ENCODE assay signal across 1 cellular context in genomic region chr13:99922631-99923404, GRCh38.
TF ChIP-seq lines count a peak whose summit lies in the region.

No MANE protein-coding gene starts in this region.

TF ChIP-seq in HEK293, 187 proteins besides CTCF, POLR2A, EP300 and RAD21 (continued from another document):
- no peak for TF ChIP-seq ZBTB6 (tag by site-specific recombination; IDR thresholded peaks at IDR 0.05)
TF ChIP-seq in HEK293: peak in this region for 3.
